Comparison of ENCODE assay signal across 23 cellular contexts in the genomic region with DNA sequence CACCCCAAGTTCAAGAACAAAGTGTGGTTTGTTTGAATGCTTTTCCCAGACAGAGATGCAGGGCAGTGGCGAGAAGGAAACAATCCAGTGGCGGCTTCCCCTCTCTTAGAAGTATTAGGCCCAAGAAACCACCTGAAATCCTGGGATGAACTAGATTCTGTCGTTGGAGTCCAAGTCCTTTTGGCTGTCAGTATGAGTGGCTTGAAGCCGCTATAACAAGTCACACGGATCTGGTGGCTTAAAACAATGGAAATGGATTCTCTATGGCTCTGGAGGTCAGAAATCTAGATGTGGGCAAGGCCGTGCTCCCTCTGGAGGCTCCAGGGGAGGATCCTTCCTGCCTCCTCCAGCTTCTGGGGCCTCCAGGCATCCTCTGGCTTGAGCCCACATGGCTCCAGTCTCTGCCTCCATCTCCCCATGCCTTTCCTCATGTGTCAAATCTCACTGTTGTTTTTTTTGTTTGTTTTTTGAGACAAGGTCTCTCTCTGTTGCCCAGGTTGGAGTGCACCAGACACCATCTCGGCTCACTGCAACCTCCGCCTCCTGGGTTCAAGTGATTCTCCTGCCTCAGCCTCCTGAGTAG.
"Had no signal": no experiment of that assay in that cellular context is flagged by ENCODE, and none has a peak within 500 bp of the region (broad histone marks: within the 10 kb centered on the region; RNA-seq: fewer than 3 reads in every experiment).

No MANE protein-coding gene starts in this region.

- H3K27ac Mint-ChIP-seq: activated CD8-positive, alpha-beta T cell treated with anti-CD3 and anti-CD28 coated beads for 36 hours; activated naive CD8-positive, alpha-beta T cell treated with anti-CD3 and anti-CD28 coated beads, Interleukin-2, amount 10 ng/mL, durations not matched to agents 7 days and 5 days; activated T-helper 17 cell treated with anti-CD3 and anti-CD28 coated beads, Interleukin-2, amount 50 U/mL, for 72 hours; T-helper 1 cell treated with Interleukin-12 subunit alpha and Interleukin-12 subunit beta and Interleukin-4 antibody, amounts not matched to agents 30 μg/mL and 1 μg/mL, for 36 hours had no signal

- ATAC-seq: activated CD4-positive, CD25-positive, alpha-beta regulatory T cell treated with anti-CD3 and anti-CD28 coated beads, Interleukin-2, amount 50 U/mL, for 24 hours; activated CD8-positive, alpha-beta T cell treated with anti-CD3 and anti-CD28 coated beads for 36 hours; activated T-cell treated with anti-CD3 and anti-CD28 coated beads, Interleukin-2, amount 50 U/mL, for 4 hours; activated T-helper 17 cell treated with anti-CD3 and anti-CD28 coated beads, Interleukin-2, amount 50 U/mL, for 72 hours had no signal

- H3K36me3 Mint-ChIP-seq: activated naive CD8-positive, alpha-beta T cell treated with anti-CD3 and anti-CD28 coated beads, Interleukin-2, amount 10 ng/mL, durations not matched to agents 7 days and 5 days had no signal

- H3K4me3 ChIP-seq: adrenal gland, breast epithelium, MG63, Peyer's patch had no signal

- H3K9me3 ChIP-seq: adrenal gland, breast epithelium, MG63, Peyer's patch had no signal

- H3K27me3 Mint-ChIP-seq: activated T-helper 17 cell treated with anti-CD3 and anti-CD28 coated beads, Interleukin-2, amount 50 U/mL, for 72 hours had no signal

- DNase-seq: activated CD4-positive, alpha-beta T cell treated with anti-CD3 and anti-CD28 coated beads for 4 hours; activated CD8-positive, alpha-beta T cell treated with anti-CD3 and anti-CD28 coated beads for 36 hours; activated naive CD4-positive, alpha-beta T cell treated with anti-CD3 and anti-CD28 coated beads, Interleukin-2, amount 50 U/mL, for 16 hours; activated naive CD8-positive, alpha-beta T cell treated with anti-CD3 and anti-CD28 coated beads, Interleukin-2, amount 10 ng/mL, durations not matched to agents 7 days and 5 days; activated T-cell treated with anti-CD3 and anti-CD28 coated beads, Interleukin-2, amount 50 U/mL, for 4 hours; adrenal gland; anterior cingulate cortex; central memory CD4-positive, alpha-beta T cell; MG63; MV-4-11; NCI-H1092 treated with DMSO at 0.1 percent for 48 hours; NCI-H1417 treated with DMSO at 0.1 percent for 48 hours; NCI-H1694 treated with DMSO at 0.1 percent for 48 hours; NCI-H2029 treated with DMSO at 0.1 percent for 48 hours; NCI-H510A treated with DMSO at 0.1 percent for 48 hours; NCI-H69; SHP77 treated with DMSO at 0.1 percent for 48 hours had no signal

- H3K36me3 ChIP-seq: adrenal gland, breast epithelium, MG63, Peyer's patch had no signal

- H3K4me3 Mint-ChIP-seq: activated CD8-positive, alpha-beta T cell treated with anti-CD3 and anti-CD28 coated beads for 36 hours; activated naive CD8-positive, alpha-beta T cell treated with anti-CD3 and anti-CD28 coated beads, Interleukin-2, amount 10 ng/mL, durations not matched to agents 7 days and 5 days; activated T-cell treated with anti-CD3 and anti-CD28 coated beads, Interleukin-2, amount 50 U/mL, for 4 hours; activated T-helper 17 cell treated with anti-CD3 and anti-CD28 coated beads, Interleukin-2, amount 50 U/mL, for 72 hours; T-helper 1 cell treated with Interleukin-12 subunit alpha and Interleukin-12 subunit beta and Interleukin-4 antibody, amounts not matched to agents 30 μg/mL and 1 μg/mL, for 36 hours had no signal

- H3K27ac ChIP-seq: adrenal gland, RWPE1 had no signal

- H3K9me3 Mint-ChIP-seq: activated CD8-positive, alpha-beta T cell treated with anti-CD3 and anti-CD28 coated beads for 36 hours; activated naive CD8-positive, alpha-beta T cell treated with anti-CD3 and anti-CD28 coated beads, Interleukin-2, amount 10 ng/mL, durations not matched to agents 7 days and 5 days; activated T-cell treated with anti-CD3 and anti-CD28 coated beads, Interleukin-2, amount 50 U/mL, for 4 hours; activated T-helper 17 cell treated with anti-CD3 and anti-CD28 coated beads, Interleukin-2, amount 50 U/mL, for 72 hours; T-helper 1 cell treated with Interleukin-12 subunit alpha and Interleukin-12 subunit beta and Interleukin-4 antibody, amounts not matched to agents 30 μg/mL and 1 μg/mL, for 36 hours had no signal
